9 cellular contexts compared by ENCODE assay signal in the genomic region with DNA sequence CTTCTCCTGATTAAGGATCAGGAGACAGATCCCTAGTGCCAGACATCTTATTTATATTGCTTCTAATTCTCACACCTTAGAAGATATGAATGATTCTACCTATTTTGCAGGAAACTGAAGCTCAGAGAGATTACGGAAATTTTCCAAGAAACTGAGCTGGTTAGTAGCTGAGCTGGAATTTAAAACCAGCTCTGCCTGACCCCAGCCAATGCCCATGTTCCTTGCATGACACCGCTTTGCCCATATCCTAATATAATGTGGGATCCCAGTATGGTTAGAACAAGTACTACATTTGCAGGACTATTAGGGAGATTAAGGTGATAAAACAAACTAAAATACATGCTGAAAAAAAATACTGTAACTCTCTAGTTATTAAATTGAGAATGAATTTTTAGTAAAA. TPM values are rescaled to one million over a fixed set of nuclear protein-coding genes. Genes with fewer than 3 reads are reported as not detected.
DNase-seq lines count a peak whose midpoint lies in the region; ATAC-seq and TF ChIP-seq lines count a peak whose summit lies in the region.
"Had no signal": no experiment of that assay in that cellular context is flagged by ENCODE, and none has a peak within 500 bp of the region (broad histone marks: within the 10 kb centered on the region; RNA-seq: fewer than 3 reads in every experiment).

No MANE protein-coding gene starts in this region.

- intact Hi-C loops in CD4-positive, alpha-beta T cell (cut with DNase I, micrococcal nuclease): loop anchor here in 1 of 2 experiments (5.0 kb wide), 1 partner anchor 320 kb away; the partner anchor contains the start of gene SENP6

- H3K9me3 ChIP-seq in CD4-positive, alpha-beta T cell (ENCODE audit: control insufficient read depth, low read length): no peaks in the 10 kb centered on the region

- H3K4me1 Mint-ChIP-seq in T-helper 2 cell treated with Interferon-gamma antibody and Interleukin-4, amounts not matched to agents 5 μg/mL and 100 μg/mL, for 36 hours (ENCODE audit: low read depth): peaks cover 44% of the 10 kb centered on the region
- H3K4me1 Mint-ChIP-seq in stimulated activated memory B cell treated with anti-CD40 and anti-IgM and Interleukin-4, amounts not matched to agents 10 μg/mL and 1 μg/mL and 100 μg/mL, for 72 hours: peaks cover 44% of the 10 kb centered on the region
- peaks cover 57% of the 10 kb centered on the region for H3K4me1 Mint-ChIP-seq in CD4-positive, alpha-beta T cell (ENCODE audit: low read depth)

- ATAC-seq in stimulated activated memory B cell treated with anti-CD40 and anti-IgM and Interleukin-4, amounts not matched to agents 10 μg/mL and 1 μg/mL and 100 μg/mL, for 72 hours: no peak
- no peak for ATAC-seq in HG03196 (IDR thresholded peaks at IDR 0.05; ENCODE audit: unreplicated experiment)
- no peak for ATAC-seq in CD4-positive, alpha-beta T cell (ENCODE audit: poor library complexity)

- H3K9me3 Mint-ChIP-seq in T-helper 2 cell treated with Interferon-gamma antibody and Interleukin-4, amounts not matched to agents 5 μg/mL and 100 μg/mL, for 36 hours: no peaks in the 10 kb centered on the region
- H3K9me3 Mint-ChIP-seq in stimulated activated memory B cell treated with anti-CD40 and anti-IgM and Interleukin-4, amounts not matched to agents 10 μg/mL and 1 μg/mL and 100 μg/mL, for 72 hours: no peaks in the 10 kb centered on the region
- no peaks in the 10 kb centered on the region for H3K9me3 Mint-ChIP-seq in CD4-positive, alpha-beta T cell

- no peaks in the 10 kb centered on the region for H3K27me3 Mint-ChIP-seq in T-helper 2 cell treated with Interferon-gamma antibody and Interleukin-4, amounts not matched to agents 5 μg/mL and 100 μg/mL, for 36 hours (ENCODE audit: low read depth)
- H3K27me3 Mint-ChIP-seq in stimulated activated memory B cell treated with anti-CD40 and anti-IgM and Interleukin-4, amounts not matched to agents 10 μg/mL and 1 μg/mL and 100 μg/mL, for 72 hours: no peaks in the 10 kb centered on the region
- H3K27me3 Mint-ChIP-seq in CD4-positive, alpha-beta T cell: no peaks in the 10 kb centered on the region

- H3K27ac ChIP-seq in CD4-positive, alpha-beta T cell (ENCODE audit: low read depth, low read length): no peak overlapping the region

- peak overlapping the region; percentile 93 for H3K4me3 ChIP-seq in fibroblast of mammary gland (ENCODE audit: control insufficient read depth, low read depth, low read length)

- CTCF ChIA-PET in CD4-positive, alpha-beta T cell (lab: Charles Lee): no interaction called here

- no peak overlapping the region for H3K4me3 Mint-ChIP-seq in T-helper 2 cell treated with Interferon-gamma antibody and Interleukin-4, amounts not matched to agents 5 μg/mL and 100 μg/mL, for 36 hours
- H3K4me3 Mint-ChIP-seq in stimulated activated memory B cell treated with anti-CD40 and anti-IgM and Interleukin-4, amounts not matched to agents 10 μg/mL and 1 μg/mL and 100 μg/mL, for 72 hours: peak overlapping the region; percentile 10
- H3K4me3 Mint-ChIP-seq in CD4-positive, alpha-beta T cell: no peak overlapping the region

- no peaks in the 10 kb centered on the region for H3K27me3 ChIP-seq in CD4-positive, alpha-beta T cell (ENCODE audit: control insufficient read depth, insufficient read depth, low read length)

- H3K27ac Mint-ChIP-seq in T-helper 2 cell treated with Interferon-gamma antibody and Interleukin-4, amounts not matched to agents 5 μg/mL and 100 μg/mL, for 36 hours: peak overlapping the region; percentile 59
- H3K27ac Mint-ChIP-seq in stimulated activated memory B cell treated with anti-CD40 and anti-IgM and Interleukin-4, amounts not matched to agents 10 μg/mL and 1 μg/mL and 100 μg/mL, for 72 hours: no peak overlapping the region
- no peak overlapping the region for H3K27ac Mint-ChIP-seq in CD4-positive, alpha-beta T cell

- DNase-seq in T-helper 2 cell treated with Interferon-gamma antibody and Interleukin-4, amounts not matched to agents 5 μg/mL and 100 μg/mL, for 36 hours (ENCODE audit: low spot score): no peak
- DNase-seq in T-helper 2 cell (no peak), RPMI7951 (ENCODE audit: low read depth) (peak; percentile 7), fibroblast of mammary gland (ENCODE audit: low read depth) (no peak), T1000 (lab: John Stamatoyannopoulos, UW) (no peak)
- no peak for DNase-seq in CD4-positive, alpha-beta T cell
- DNase-seq: NCI-H774 had no signal

- no peak for TF ChIP-seq CTCF in fibroblast of mammary gland (conservative IDR thresholded peaks at IDR 0.05; ENCODE audit: control insufficient read depth, insufficient read depth, low read depth, low read length)
- no peak for TF ChIP-seq CTCF in CD4-positive, alpha-beta T cell (IDR thresholded peaks at IDR 0.05)

- H3K36me3 Mint-ChIP-seq in T-helper 2 cell treated with Interferon-gamma antibody and Interleukin-4, amounts not matched to agents 5 μg/mL and 100 μg/mL, for 36 hours (ENCODE audit: low read depth): peaks cover 13% of the 10 kb centered on the region
- H3K36me3 Mint-ChIP-seq in stimulated activated memory B cell treated with anti-CD40 and anti-IgM and Interleukin-4, amounts not matched to agents 10 μg/mL and 1 μg/mL and 100 μg/mL, for 72 hours: peaks cover 10% of the 10 kb centered on the region
- H3K36me3 Mint-ChIP-seq in CD4-positive, alpha-beta T cell (ENCODE audit: low read depth): peaks cover 5% of the 10 kb centered on the region

- POLR2A ChIA-PET in CD4-positive, alpha-beta T cell (lab: Charles Lee): interaction anchor here (3.7 kb wide), 1 partner anchor 319 kb away, joined by 19 read pairs; the partner anchor contains the start of gene SENP6

RNA-seq across cellular contexts. Expression of gene TMEM30A, which starts 1.9 kb away (rescaled TPM):
- 136 and 142 TPM in 2 replicates for total RNA-seq in RPMI7951 (2014; rRNA removed; shearing (Covaris generic))
- total RNA-seq in CD4-positive, alpha-beta T cell: 10 to 100 TPM; 29.8 to 33.2 TPM

RNA-seq across cellular contexts. Expression of gene COX7A2, which starts 39.1 kb away (rescaled TPM):
- total RNA-seq in RPMI7951 (2014; rRNA removed; shearing (Covaris generic)): 406 and 478 TPM in 2 replicates
- 100 to 1,000 TPM; 189 to 195 TPM for total RNA-seq in CD4-positive, alpha-beta T cell
